ENCODE assay signal across 21 cellular contexts in genomic region chr7:84704380-84704779, GRCh38.
"Had no signal": no experiment of that assay in that cellular context is flagged by ENCODE, and none has a peak within 500 bp of the region (broad histone marks: within the 10 kb centered on the region; RNA-seq: fewer than 3 reads in every experiment).

No MANE protein-coding gene starts in this region.

- H3K4me1 Mint-ChIP-seq: activated CD4-positive, alpha-beta T cell treated with anti-CD3 and anti-CD28 coated beads for 36 hours; naive B cell; stimulated activated memory B cell treated with anti-CD40 and anti-IgM and Interleukin-4, amounts not matched to agents 10 μg/mL and 1 μg/mL and 100 μg/mL, for 72 hours had no signal

- H3K79me2 ChIP-seq: hepatocyte, parathyroid adenoma had no signal

- H3K27ac Mint-ChIP-seq: activated CD4-positive, alpha-beta memory T cell treated with anti-CD3 and anti-CD28 coated beads for 36 hours; activated CD4-positive, alpha-beta T cell treated with anti-CD3 and anti-CD28 coated beads for 36 hours; activated naive CD8-positive, alpha-beta T cell; stimulated activated memory B cell treated with anti-CD40 and anti-IgM and Interleukin-4, amounts not matched to agents 10 μg/mL and 1 μg/mL and 100 μg/mL, for 72 hours; type B pancreatic cell had no signal

- H3K9ac ChIP-seq: parathyroid adenoma had no signal

- H3K4me1 ChIP-seq: left ventricle myocardium inferior, parathyroid adenoma, sigmoid colon, spleen, testis had no signal

- H3K36me3 Mint-ChIP-seq: activated CD4-positive, alpha-beta memory T cell treated with anti-CD3 and anti-CD28 coated beads for 36 hours; activated naive CD8-positive, alpha-beta T cell; naive B cell; stimulated activated memory B cell treated with anti-CD40 and anti-IgM and Interleukin-4, amounts not matched to agents 10 μg/mL and 1 μg/mL and 100 μg/mL, for 72 hours had no signal

- H3K9me3 Mint-ChIP-seq: stimulated activated memory B cell treated with anti-CD40 and anti-IgM and Interleukin-4, amounts not matched to agents 10 μg/mL and 1 μg/mL and 100 μg/mL, for 72 hours had no signal

- H3K27me3 ChIP-seq: hepatocyte, neutrophil, sigmoid colon, spleen, testis had no signal

- DNase-seq: activated CD4-positive, alpha-beta memory T cell treated with anti-CD3 and anti-CD28 coated beads for 36 hours; activated CD4-positive, alpha-beta T cell treated with anti-CD3 and anti-CD28 coated beads for 36 hours; cerebellar nuclear complex; cortex of kidney; foreskin fibroblast; kidney glomerular epithelial cell; left ventricle myocardium inferior; mucosa of descending colon; naive B cell; sigmoid colon; spleen; stimulated activated CD4-positive, alpha-beta T cell treated with anti-CD3 and anti-CD28 coated beads, Interleukin-4, amount 100 ng/mL, for 4 hours; testis had no signal

- H3K4me3 Mint-ChIP-seq: activated CD4-positive, alpha-beta memory T cell treated with anti-CD3 and anti-CD28 coated beads for 36 hours; activated CD4-positive, alpha-beta T cell treated with anti-CD3 and anti-CD28 coated beads for 36 hours; activated naive CD8-positive, alpha-beta T cell; naive B cell; stimulated activated memory B cell treated with anti-CD40 and anti-IgM and Interleukin-4, amounts not matched to agents 10 μg/mL and 1 μg/mL and 100 μg/mL, for 72 hours; type B pancreatic cell had no signal

- H3K4me3 ChIP-seq: hepatocyte, left ventricle myocardium inferior, mucosa of descending colon, sigmoid colon, spleen, testis had no signal

- H3K36me3 ChIP-seq: left ventricle myocardium inferior, neutrophil, sigmoid colon, spleen had no signal

- FAIRE-seq: bronchial epithelial cell, endothelial cell of umbilical vein had no signal

- H2AFZ ChIP-seq: hepatocyte, parathyroid adenoma had no signal

- H3K27me3 Mint-ChIP-seq: activated CD4-positive, alpha-beta memory T cell treated with anti-CD3 and anti-CD28 coated beads for 36 hours; activated CD4-positive, alpha-beta T cell treated with anti-CD3 and anti-CD28 coated beads for 36 hours; activated naive CD8-positive, alpha-beta T cell; naive B cell; stimulated activated memory B cell treated with anti-CD40 and anti-IgM and Interleukin-4, amounts not matched to agents 10 μg/mL and 1 μg/mL and 100 μg/mL, for 72 hours; type B pancreatic cell had no signal

- H3K4me2 ChIP-seq: hepatocyte had no signal

- H3K27ac ChIP-seq: hepatocyte, left ventricle myocardium inferior, neutrophil, parathyroid adenoma, sigmoid colon, spleen, testis had no signal

- H3K9me3 ChIP-seq: mucosa of descending colon, neutrophil, sigmoid colon, testis had no signal
